In the genomic region with DNA sequence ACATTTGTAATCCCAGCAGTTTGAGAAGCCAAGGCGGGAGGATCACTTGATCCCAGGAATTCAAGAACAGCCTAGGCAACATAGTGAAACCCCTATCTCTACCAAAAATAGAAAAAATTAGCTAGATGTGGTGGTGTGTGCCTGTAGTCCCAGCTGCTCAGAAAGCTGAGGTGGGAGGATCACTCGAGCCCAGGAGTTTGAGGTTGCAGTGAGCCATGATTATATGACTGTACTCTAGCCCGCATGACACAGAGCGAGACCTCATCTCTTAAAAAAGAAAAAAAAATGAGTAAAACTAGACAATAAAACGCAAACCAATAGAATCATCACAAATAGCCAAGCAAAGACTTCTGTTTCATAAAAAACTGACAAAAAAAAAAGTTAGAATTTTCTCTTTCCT, we compare ENCODE assay signal across 1 cellular context.
TF ChIP-seq lines count a peak whose summit lies in the region.

No MANE protein-coding gene starts in this region.

TF ChIP-seq in GM12878, 131 proteins besides CTCF, POLR2A, EP300 and RAD21 (continued from another document):
- TF ChIP-seq, protein P1, sequence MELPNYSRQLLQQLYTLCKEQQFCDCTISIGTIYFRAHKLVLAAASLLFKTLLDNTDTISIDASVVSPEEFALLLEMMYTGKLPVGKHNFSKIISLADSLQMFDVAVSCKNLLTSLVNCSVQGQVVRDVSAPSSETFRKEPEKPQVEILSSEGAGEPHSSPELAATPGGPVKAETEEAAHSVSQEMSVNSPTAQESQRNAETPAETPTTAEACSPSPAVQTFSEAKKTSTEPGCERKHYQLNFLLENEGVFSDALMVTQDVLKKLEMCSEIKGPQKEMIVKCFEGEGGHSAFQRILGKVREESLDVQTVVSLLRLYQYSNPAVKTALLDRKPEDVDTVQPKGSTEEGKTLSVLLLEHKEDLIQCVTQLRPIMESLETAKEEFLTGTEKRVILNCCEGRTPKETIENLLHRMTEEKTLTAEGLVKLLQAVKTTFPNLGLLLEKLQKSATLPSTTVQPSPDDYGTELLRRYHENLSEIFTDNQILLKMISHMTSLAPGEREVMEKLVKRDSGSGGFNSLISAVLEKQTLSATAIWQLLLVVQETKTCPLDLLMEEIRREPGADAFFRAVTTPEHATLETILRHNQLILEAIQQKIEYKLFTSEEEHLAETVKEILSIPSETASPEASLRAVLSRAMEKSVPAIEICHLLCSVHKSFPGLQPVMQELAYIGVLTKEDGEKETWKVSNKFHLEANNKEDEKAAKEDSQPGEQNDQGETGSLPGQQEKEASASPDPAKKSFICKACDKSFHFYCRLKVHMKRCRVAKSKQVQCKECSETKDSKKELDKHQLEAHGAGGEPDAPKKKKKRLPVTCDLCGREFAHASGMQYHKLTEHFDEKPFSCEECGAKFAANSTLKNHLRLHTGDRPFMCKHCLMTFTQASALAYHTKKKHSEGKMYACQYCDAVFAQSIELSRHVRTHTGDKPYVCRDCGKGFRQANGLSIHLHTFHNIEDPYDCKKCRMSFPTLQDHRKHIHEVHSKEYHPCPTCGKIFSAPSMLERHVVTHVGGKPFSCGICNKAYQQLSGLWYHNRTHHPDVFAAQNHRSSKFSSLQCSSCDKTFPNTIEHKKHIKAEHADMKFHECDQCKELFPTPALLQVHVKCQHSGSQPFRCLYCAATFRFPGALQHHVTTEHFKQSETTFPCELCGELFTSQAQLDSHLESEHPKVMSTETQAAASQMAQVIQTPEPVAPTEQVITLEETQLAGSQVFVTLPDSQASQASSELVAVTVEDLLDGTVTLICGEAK (IDR thresholded peaks at IDR 0.05; ENCODE audit: borderline replicate concordance), result no peak
- TF ChIP-seq DPF2 (IDR thresholded peaks at IDR 0.05) (0 out of 2 replicates have a peak, but pooled peaks have one; percentile 33), CBX3 (IDR thresholded peaks at IDR 0.05; ENCODE audit: borderline replicate concordance, low read depth) (no peak), PAX5 (IDR thresholded peaks at IDR 0.05; ENCODE audit: borderline replicate concordance, low read depth, low read length) (peak; percentile 87), SREBF2 (IDR thresholded peaks at IDR 0.05; ENCODE audit: low read length) (no peak), SRF (IDR thresholded peaks at IDR 0.05; ENCODE audit: low read depth in 2 of 2, low read length in 2 of 2) (peak in 1 of 2 experiments; percentile 69; a peak in 1 of 4 replicates), SMAD5 (IDR thresholded peaks at IDR 0.05; ENCODE audit: low read depth) (no peak)
- TF ChIP-seq, protein P2, sequence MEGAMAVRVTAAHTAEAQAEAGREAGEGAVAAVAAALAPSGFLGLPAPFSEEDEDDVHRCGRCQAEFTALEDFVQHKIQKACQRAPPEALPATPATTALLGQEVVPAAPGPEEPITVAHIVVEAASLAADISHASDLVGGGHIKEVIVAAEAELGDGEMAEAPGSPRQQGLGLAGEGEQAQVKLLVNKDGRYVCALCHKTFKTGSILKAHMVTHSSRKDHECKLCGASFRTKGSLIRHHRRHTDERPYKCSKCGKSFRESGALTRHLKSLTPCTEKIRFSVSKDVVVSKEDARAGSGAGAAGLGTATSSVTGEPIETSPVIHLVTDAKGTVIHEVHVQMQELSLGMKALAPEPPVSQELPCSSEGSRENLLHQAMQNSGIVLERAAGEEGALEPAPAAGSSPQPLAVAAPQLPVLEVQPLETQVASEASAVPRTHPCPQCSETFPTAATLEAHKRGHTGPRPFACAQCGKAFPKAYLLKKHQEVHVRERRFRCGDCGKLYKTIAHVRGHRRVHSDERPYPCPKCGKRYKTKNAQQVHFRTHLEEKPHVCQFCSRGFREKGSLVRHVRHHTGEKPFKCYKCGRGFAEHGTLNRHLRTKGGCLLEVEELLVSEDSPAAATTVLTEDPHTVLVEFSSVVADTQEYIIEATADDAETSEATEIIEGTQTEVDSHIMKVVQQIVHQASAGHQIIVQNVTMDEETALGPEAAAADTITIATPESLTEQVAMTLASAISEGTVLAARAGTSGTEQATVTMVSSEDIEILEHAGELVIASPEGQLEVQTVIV (IDR thresholded peaks at IDR 0.05; ENCODE audit: borderline replicate concordance, partially characterized antibody), result no peak
- TF ChIP-seq, protein P3, sequence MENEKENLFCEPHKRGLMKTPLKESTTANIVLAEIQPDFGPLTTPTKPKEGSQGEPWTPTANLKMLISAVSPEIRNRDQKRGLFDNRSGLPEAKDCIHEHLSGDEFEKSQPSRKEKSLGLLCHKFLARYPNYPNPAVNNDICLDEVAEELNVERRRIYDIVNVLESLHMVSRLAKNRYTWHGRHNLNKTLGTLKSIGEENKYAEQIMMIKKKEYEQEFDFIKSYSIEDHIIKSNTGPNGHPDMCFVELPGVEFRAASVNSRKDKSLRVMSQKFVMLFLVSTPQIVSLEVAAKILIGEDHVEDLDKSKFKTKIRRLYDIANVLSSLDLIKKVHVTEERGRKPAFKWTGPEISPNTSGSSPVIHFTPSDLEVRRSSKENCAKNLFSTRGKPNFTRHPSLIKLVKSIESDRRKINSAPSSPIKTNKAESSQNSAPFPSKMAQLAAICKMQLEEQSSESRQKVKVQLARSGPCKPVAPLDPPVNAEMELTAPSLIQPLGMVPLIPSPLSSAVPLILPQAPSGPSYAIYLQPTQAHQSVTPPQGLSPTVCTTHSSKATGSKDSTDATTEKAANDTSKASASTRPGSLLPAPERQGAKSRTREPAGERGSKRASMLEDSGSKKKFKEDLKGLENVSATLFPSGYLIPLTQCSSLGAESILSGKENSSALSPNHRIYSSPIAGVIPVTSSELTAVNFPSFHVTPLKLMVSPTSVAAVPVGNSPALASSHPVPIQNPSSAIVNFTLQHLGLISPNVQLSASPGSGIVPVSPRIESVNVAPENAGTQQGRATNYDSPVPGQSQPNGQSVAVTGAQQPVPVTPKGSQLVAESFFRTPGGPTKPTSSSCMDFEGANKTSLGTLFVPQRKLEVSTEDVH (IDR thresholded peaks at IDR 0.05; ENCODE audit: low read depth, partially characterized antibody), result no peak
- TF ChIP-seq, protein P4, sequence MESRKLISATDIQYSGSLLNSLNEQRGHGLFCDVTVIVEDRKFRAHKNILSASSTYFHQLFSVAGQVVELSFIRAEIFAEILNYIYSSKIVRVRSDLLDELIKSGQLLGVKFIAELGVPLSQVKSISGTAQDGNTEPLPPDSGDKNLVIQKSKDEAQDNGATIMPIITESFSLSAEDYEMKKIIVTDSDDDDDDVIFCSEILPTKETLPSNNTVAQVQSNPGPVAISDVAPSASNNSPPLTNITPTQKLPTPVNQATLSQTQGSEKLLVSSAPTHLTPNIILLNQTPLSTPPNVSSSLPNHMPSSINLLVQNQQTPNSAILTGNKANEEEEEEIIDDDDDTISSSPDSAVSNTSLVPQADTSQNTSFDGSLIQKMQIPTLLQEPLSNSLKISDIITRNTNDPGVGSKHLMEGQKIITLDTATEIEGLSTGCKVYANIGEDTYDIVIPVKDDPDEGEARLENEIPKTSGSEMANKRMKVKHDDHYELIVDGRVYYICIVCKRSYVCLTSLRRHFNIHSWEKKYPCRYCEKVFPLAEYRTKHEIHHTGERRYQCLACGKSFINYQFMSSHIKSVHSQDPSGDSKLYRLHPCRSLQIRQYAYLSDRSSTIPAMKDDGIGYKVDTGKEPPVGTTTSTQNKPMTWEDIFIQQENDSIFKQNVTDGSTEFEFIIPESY (IDR thresholded peaks at IDR 0.05), result no peak
